Comparison of ENCODE assay signal across 8 cellular contexts in genomic region chr15:75023194-75024101, GRCh38. TPM values are rescaled to one million over a fixed set of nuclear protein-coding genes. Genes with fewer than 3 reads are reported as not detected.
A peak's percentile ranks its signal among the peaks of the same experiment; 100 is the strongest.
DNase-seq lines count a peak whose midpoint lies in the region; ATAC-seq and TF ChIP-seq lines count a peak whose summit lies in the region.

Gene PPCDC, plus strand, starts transcription at chr15:75023590. Its CDS starts 4,729 bp downstream, at chr15:75028319.

- TF ChIP-seq CTCF in AG09319 (IDR thresholded peaks at IDR 0.05; ENCODE audit: low read depth, low read length), result no peak

- ATAC-seq in GM19043 (IDR thresholded peaks at IDR 0.05; ENCODE audit: low read depth, unreplicated experiment) (peak; percentile 96), HG03378 (IDR thresholded peaks at IDR 0.05; ENCODE audit: unreplicated experiment) (peak; percentile 79)

- DNase-seq in AG09319 (ENCODE audit: extremely low read depth, low read depth) (peak; percentile 82), NCI-H460 (ENCODE audit: extremely low read depth, low read depth) (peak; percentile 96), cerebellar nuclear complex (lab: John Stamatoyannopoulos, UW) (peak; percentile 48 to 94), islet precursor cell (peak; percentile 98)
- peak; percentile 92 for DNase-seq in activated CD4-positive, CD25-positive, alpha-beta regulatory T cell treated with anti-CD3 and anti-CD28 coated beads, Interleukin-2, amount 50 U/mL, for 72 hours
- DNase-seq in stimulated activated CD4-positive, alpha-beta T cell treated with anti-CD3 and anti-CD28 coated beads, Interleukin-12 subunit alpha, Interleukin-12 subunit beta, amount 100 ng/mL, for 48 hours (ENCODE audit: low read depth in 2 of 3, low spot score in 1 of 3), result peak; percentile 93 to 94 (median 93)

RNA-seq across cellular contexts. Expression of gene PPCDC, which starts in this region (rescaled TPM):
- total RNA-seq in NCI-H460 (2014; rRNA removed; shearing (Covaris generic)), result 14.7 and 23.9 TPM in 2 replicates
- polyA plus RNA-seq in NCI-H460 (2014; cell fraction: nucleus; rRNA removed), result 45.3 and 48.2 TPM in 2 replicates

Comparison
In these comparisons a context has a peak if more than half of its experiments do, and no peak if none do; other contexts are left out.
1. Peak in every context shown above with its lines: DNase-seq and ATAC-seq.